ENCODE assay signal across 10 cellular contexts in genomic region chr12:62834971-62835547, GRCh38.
A peak's percentile ranks its signal among the peaks of the same experiment; 100 is the strongest.
DNase-seq lines count a peak whose midpoint lies in the region; ATAC-seq and TF ChIP-seq lines count a peak whose summit lies in the region.
"Had no signal": no experiment of that assay in that cellular context is flagged by ENCODE, and none has a peak within 500 bp of the region (broad histone marks: within the 10 kb centered on the region; RNA-seq: fewer than 3 reads in every experiment).

No MANE protein-coding gene starts in this region.

- TF ChIP-seq CTCF in RWPE1 (conservative IDR thresholded peaks at IDR 0.05; ENCODE audit: low read depth) (no peak), fibroblast of villous mesenchyme (IDR thresholded peaks at IDR 0.05; ENCODE audit: insufficient read depth, low read depth, low read length) (no peak), vagina (IDR thresholded peaks at IDR 0.05) (no peak)

- POLR2A ChIA-PET in RWPE1 (lab: Yijun Ruan, JAX; ENCODE audit: low non-redundant PET), result no interaction called here

- no peak overlapping the region for H3K27ac ChIP-seq in RWPE1
- H3K27ac ChIP-seq in vagina, result no peak overlapping the region

- H3K9me3 ChIP-seq in vagina, result no peaks in the 10 kb centered on the region

- H3K4me3 ChIP-seq in fibroblast of villous mesenchyme (ENCODE audit: low read depth, low read length) (no peak overlapping the region), vagina (no peak overlapping the region)

- DNase-seq in AG08395 (ENCODE audit: low spot score) (peak; percentile 50), H4 (ENCODE audit: low spot score) (peak; percentile 53), RWPE1 (ENCODE audit: low spot score) (peak; percentile 17), fibroblast of villous mesenchyme (ENCODE audit: low read depth) (peak; percentile 67), vagina (ENCODE audit: extremely low spot score in 2 of 2) (no peak), activated T-cell treated with anti-CD3 and anti-CD28 coated beads for 4 hours (no peak), mucosa of gallbladder (ENCODE audit: low spot score) (no peak)
- DNase-seq: NCI-H524 treated with DMSO at 0.1 percent for 48 hours had no signal

- ATAC-seq in GM21423 (IDR thresholded peaks at IDR 0.05; ENCODE audit: unreplicated experiment), result no peak
- ATAC-seq: left colon had no signal

- CTCF ChIA-PET in RWPE1 (lab: Yijun Ruan, JAX), result interaction anchor here (0.5 kb wide), 1 partner anchor 309 kb away, joined by 4 read pairs; no protein-coding TSS in a partner anchor

- intact Hi-C loops in vagina (cut with DNase I), result no loop called here

- H3K4me1 ChIP-seq in vagina, result no peaks in the 10 kb centered on the region

- no peaks in the 10 kb centered on the region for H3K27me3 ChIP-seq in vagina

- H3K36me3 ChIP-seq in vagina, result no peaks in the 10 kb centered on the region

- no peak for TF ChIP-seq POLR2A in vagina (IDR thresholded peaks at IDR 0.05)

Comparison
In these comparisons a context has a peak if more than half of its experiments do, and no peak if none do; other contexts are left out.
1. DNase-seq: peak in AG08395 (single experiment), H4 (single experiment), RWPE1 (single experiment) and fibroblast of villous mesenchyme (single experiment); none in vagina (0 of 2), activated T-cell treated with anti-CD3 and anti-CD28 coated beads for 4 hours (single experiment) and mucosa of gallbladder (single experiment).